ENCODE assay signal across 8 cellular contexts in the genomic region with DNA sequence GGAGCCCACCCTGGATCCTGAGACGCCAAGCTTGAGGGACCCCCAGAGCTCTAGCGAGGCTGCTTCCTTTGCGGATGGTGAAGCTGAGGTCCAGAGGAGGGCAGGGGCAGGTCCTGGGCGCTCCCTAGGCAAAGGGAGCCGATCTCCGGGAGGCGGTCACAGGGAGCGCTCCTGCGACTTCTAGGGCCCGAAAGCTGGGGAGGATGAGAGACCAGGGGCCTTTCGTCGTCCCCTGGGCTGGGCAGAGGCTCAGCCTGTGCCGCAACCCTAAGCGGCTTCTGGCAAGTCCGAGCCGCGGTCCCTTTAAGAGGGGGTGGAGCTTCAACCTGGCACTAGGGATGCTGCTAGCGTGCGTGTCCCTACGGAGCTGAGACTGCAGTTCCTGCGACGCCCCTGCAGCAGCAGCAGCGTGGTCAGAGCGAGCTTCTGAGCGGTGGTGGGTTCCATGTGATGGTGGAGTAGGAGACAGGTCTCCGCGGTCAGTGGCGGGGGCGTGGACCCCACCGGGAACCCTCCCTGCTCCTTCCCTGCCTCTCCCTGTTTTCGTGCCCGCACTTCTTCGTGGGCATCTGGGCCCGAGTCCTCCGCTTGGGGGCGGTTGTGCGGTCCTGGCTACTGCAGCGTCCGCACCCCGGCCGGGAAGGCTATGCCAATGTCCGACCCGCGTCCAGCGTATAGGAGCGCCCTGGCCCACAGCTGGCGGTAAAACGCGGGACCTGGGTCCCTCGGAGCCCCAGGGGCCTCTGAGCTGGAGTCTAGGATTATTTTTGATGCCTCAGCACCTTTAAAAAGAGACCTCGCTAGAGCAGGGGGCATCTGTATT.
DNase-seq lines count a peak whose midpoint lies in the region; ATAC-seq and TF ChIP-seq lines count a peak whose summit lies in the region.

No MANE protein-coding gene starts in this region.

- peak overlapping the region; percentile 49 for H3K27ac ChIP-seq in mammary epithelial cell (ENCODE audit: insufficient read depth, low read depth, low read length)
- H3K27ac ChIP-seq in spleen: peak overlapping the region in 7 of 8 donors; percentile 74 to 88 (median 82)

- intact Hi-C loops in mammary epithelial cell (cut with micrococcal nuclease): no loop called here
- intact Hi-C loops in spleen (cut with DNase I; ENCODE audit: low total_unique reads): no loop called here

- no peaks in the 10 kb centered on the region for H4K20me1 ChIP-seq in mammary epithelial cell (ENCODE audit: insufficient read depth, low read length)

- peaks cover 0 to 6% (median 3%) of the 10 kb centered on the region in 3 donors for H3K36me3 Mint-ChIP-seq in immature natural killer cell

- H3K4me3 ChIP-seq in WI38 (ENCODE audit: low read depth, low read length): peak overlapping the region; percentile 83
- peak overlapping the region; percentile 69 to 87 (median 77) for H3K4me3 ChIP-seq in mammary epithelial cell (replicated peaks in 1 of 3; ENCODE audit: insufficient read depth in 1 of 3, low read depth in 2 of 3, low read length in 3 of 3)
- H3K4me3 ChIP-seq in spleen: peak overlapping the region; percentile 52 to 93 (median 68)

- CTCF ChIA-PET in mammary epithelial cell (lab: Charles Lee; ENCODE audit: low non-redundant PET): interaction anchor here (1.0 to 1.4 kb wide), 2 partner anchors 10 to 120 kb away, joined by 4 to 8 read pairs; no protein-coding TSS in a partner anchor

- peak; percentile 34 for TF ChIP-seq CTCF in WI38 (IDR thresholded peaks at IDR 0.05; ENCODE audit: low read depth, low read length)
- TF ChIP-seq CTCF in mammary epithelial cell (conservative IDR thresholded peaks at IDR 0.05 in 1 of 2, IDR thresholded peaks at IDR 0.05 in 1 of 2; ENCODE audit: extremely low read depth in 1 of 2, insufficient read depth in 1 of 2, low read depth in 1 of 2, low read length in 2 of 2): peak; percentile 16 to 52
- peak in 3 of 11 experiments; percentile 22 to 40 (median 22) for TF ChIP-seq CTCF in spleen (IDR thresholded peaks at IDR 0.05 in 8 of 11, conservative IDR thresholded peaks at IDR 0.05 in 3 of 11)

- WGBS in mammary epithelial cell (ENCODE audit: low coverage, missing lambda C conversion rate): 3% methylated on average over 25 of the region's 51 CpGs
- 0 to 1% (median 1%) methylated on average over 28 to 51 of the region's 51 CpGs for WGBS in spleen, 5 donors

- H3K36me3 ChIP-seq in mammary epithelial cell (ENCODE audit: insufficient read depth, low read length) (peaks cover 3% of the 10 kb centered on the region), spleen (peaks cover 0 to 13% (median 0%) of the 10 kb centered on the region in 6 donors)

- peaks cover 2 to 15% (median 3%) of the 10 kb centered on the region in 3 donors for H3K27me3 Mint-ChIP-seq in immature natural killer cell (ENCODE audit: low read depth in 3 of 3)

- H3K4me2 ChIP-seq in mammary epithelial cell (ENCODE audit: insufficient read depth, low read depth, low read length): peak overlapping the region; percentile 86

- H3K9me3 Mint-ChIP-seq in immature natural killer cell: no peaks in the 10 kb centered on the region

- H3K27ac Mint-ChIP-seq in immature natural killer cell: peak overlapping the region in 5 of 6 donors; percentile 48 to 87 (median 79)

- no TSS peak for BruUV-seq in mammary epithelial cell (replicated peaks; lab: Mats Ljungman, UMichigan)

- no peaks in the 10 kb centered on the region for H3K9me3 ChIP-seq in mammary epithelial cell (replicated peaks; ENCODE audit: insufficient read depth, low read length)
- H3K9me3 ChIP-seq in spleen: no peaks in the 10 kb centered on the region

- DNase-seq in NCI-H2107 treated with DMSO at 0.1 percent for 48 hours (lab: John Stamatoyannopoulos, UW; ENCODE audit: unreplicated experiment) (peak; percentile 2), NCI-H2107 (lab: John Stamatoyannopoulos, UW) (no peak), NCI-H2081 (lab: John Stamatoyannopoulos, UW) (peak; percentile 78 to 90), mammary epithelial cell (peak; percentile 83), immature natural killer cell (peak; percentile 54 to 67 (median 63)), spleen (peak; percentile 94)

- in situ Hi-C loops in mammary epithelial cell (cut with MboI; ENCODE audit: low sequenced_read_pairs in 2 of 2): no loop called here

- peaks cover 47% of the 10 kb centered on the region for H3K79me2 ChIP-seq in mammary epithelial cell (ENCODE audit: insufficient read depth, low read length)

- dilution Hi-C loops in mammary epithelial cell (cut with HindIII; ENCODE audit: low sequenced_read_pairs): no loop called here

- H2AFZ ChIP-seq in mammary epithelial cell (ENCODE audit: low read depth, low read length): peak overlapping the region; percentile 97

- H3K4me1 Mint-ChIP-seq in immature natural killer cell: peaks cover 26 to 32% of the 10 kb centered on the region in 2 donors

- H3K9ac ChIP-seq in mammary epithelial cell (ENCODE audit: insufficient read depth, low read length): peak overlapping the region; percentile 62

- H3K27me3 ChIP-seq in mammary epithelial cell (ENCODE audit: insufficient read depth, low read length) (no peaks in the 10 kb centered on the region), spleen (replicated peaks in 1 of 7) (peaks cover 0 to 16% (median 0%) of the 10 kb centered on the region in 7 donors)

- H3K4me3 Mint-ChIP-seq in immature natural killer cell: peak overlapping the region; percentile 83 to 93 (median 88)

- peak; percentile 100 for ATAC-seq in HG02973 (IDR thresholded peaks at IDR 0.05; ENCODE audit: unreplicated experiment)

- TF ChIP-seq POLR2A in spleen (IDR thresholded peaks at IDR 0.05): no peak

- H3K4me1 ChIP-seq in mammary epithelial cell (ENCODE audit: insufficient read depth, low read length) (peaks cover 21% of the 10 kb centered on the region), spleen (peaks cover 5 to 26% (median 12%) of the 10 kb centered on the region in 6 donors)
